ENCODE assay signal across 1 cellular context in genomic region chr1:160098852-160099647, GRCh38.
TF ChIP-seq lines count a peak whose summit lies in the region.

No MANE protein-coding gene starts in this region.

TF ChIP-seq in HepG2, 621 proteins besides CTCF, POLR2A, EP300 and RAD21 (continued from another document):
- TF ChIP-seq HOXA3 (CRISPR knock-in tag; IDR thresholded peaks at IDR 0.05) (0 out of 2 replicates have a peak, but pooled peaks have one; percentile 14), ZNF550 (CRISPR knock-in tag; IDR thresholded peaks at IDR 0.05; ENCODE audit: borderline replicate concordance) (no peak), ZNF367 (CRISPR knock-in tag; IDR thresholded peaks at IDR 0.05; ENCODE audit: borderline replicate concordance) (no peak), TFAP4 (IDR thresholded peaks at IDR 0.05; ENCODE audit: borderline replicate concordance, low read depth) (no peak), ZNF790 (CRISPR knock-in tag; IDR thresholded peaks at IDR 0.05; ENCODE audit: borderline replicate concordance) (no peak), ARID2 (CRISPR knock-in tag; IDR thresholded peaks at IDR 0.05; ENCODE audit: borderline replicate concordance) (no peak), ZNF224 (CRISPR knock-in tag; IDR thresholded peaks at IDR 0.05) (no peak), ZNF710 (CRISPR knock-in tag; IDR thresholded peaks at IDR 0.05; ENCODE audit: borderline replicate concordance) (no peak), NCOA2 (CRISPR knock-in tag; IDR thresholded peaks at IDR 0.05) (no peak), E2F1 (CRISPR knock-in tag; IDR thresholded peaks at IDR 0.05) (no peak), RCOR2 (CRISPR knock-in tag; IDR thresholded peaks at IDR 0.05) (no peak), SOX5 (CRISPR knock-in tag; IDR thresholded peaks at IDR 0.05; ENCODE audit: borderline replicate concordance) (0 out of 2 replicates have a peak, but pooled peaks have one; percentile 8), MED13 (CRISPR knock-in tag; IDR thresholded peaks at IDR 0.05) (no peak)
TF ChIP-seq in HepG2: peak in this region for 47.
